9 cellular contexts compared by ENCODE assay signal in genomic region chr2:37350034-37350433, GRCh38. TPM values are rescaled to one million over a fixed set of nuclear protein-coding genes. Genes with fewer than 3 reads are reported as not detected.
A peak's percentile ranks its signal among the peaks of the same experiment; 100 is the strongest.
DNase-seq lines count a peak whose midpoint lies in the region; ATAC-seq and TF ChIP-seq lines count a peak whose summit lies in the region.
"Had no signal": no experiment of that assay in that cellular context is flagged by ENCODE, and none has a peak within 500 bp of the region (broad histone marks: within the 10 kb centered on the region; RNA-seq: fewer than 3 reads in every experiment).

No MANE protein-coding gene starts in this region.

- 0 out of 2 replicates have a peak overlapping the region, but pooled peaks have one; percentile 6 for H2AFZ ChIP-seq in OCI-LY3 (ENCODE audit: low read depth, low read length)

- H3K36me3 ChIP-seq in OCI-LY3 (replicated peaks; ENCODE audit: low read depth, low read length): no peaks in the 10 kb centered on the region
- H3K36me3 ChIP-seq in naive thymus-derived CD4-positive, alpha-beta T cell (ENCODE audit: control insufficient read depth in 2 of 3, insufficient read depth in 3 of 3, low read length in 3 of 3): no peaks in the 10 kb centered on the region

- ATAC-seq in GM18511 (IDR thresholded peaks at IDR 0.05; ENCODE audit: unreplicated experiment) (peak; percentile 84), HG03460 (IDR thresholded peaks at IDR 0.05; ENCODE audit: unreplicated experiment) (peak; percentile 73), HG02885 (IDR thresholded peaks at IDR 0.05; ENCODE audit: poor library complexity, unreplicated experiment) (no peak)
- ATAC-seq in naive thymus-derived CD4-positive, alpha-beta T cell: peak; percentile 31

- no peak overlapping the region for H3K27ac Mint-ChIP-seq in naive thymus-derived CD4-positive, alpha-beta T cell

- peaks cover 14 to 72% (median 25%) of the 10 kb centered on the region in 5 donors for H3K27me3 Mint-ChIP-seq in naive thymus-derived CD4-positive, alpha-beta T cell

- H3K9me3 Mint-ChIP-seq in naive thymus-derived CD4-positive, alpha-beta T cell: peaks cover 0 to 2% (median 0%) of the 10 kb centered on the region in 11 donors

- H3K27me3 ChIP-seq in OCI-LY3 (ENCODE audit: low read depth, low read length): peaks cover 55% of the 10 kb centered on the region
- no peaks in the 10 kb centered on the region for H3K27me3 ChIP-seq in naive thymus-derived CD4-positive, alpha-beta T cell (ENCODE audit: control insufficient read depth in 2 of 2, insufficient read depth in 2 of 2, low read length in 2 of 2)

- H3K4me3 Mint-ChIP-seq in naive thymus-derived CD4-positive, alpha-beta T cell: no peak overlapping the region

- peaks cover 0 to 7% (median 0%) of the 10 kb centered on the region in 7 donors for H3K4me1 Mint-ChIP-seq in naive thymus-derived CD4-positive, alpha-beta T cell

- CTCF ChIA-PET in naive thymus-derived CD4-positive, alpha-beta T cell (lab: Charles Lee): interaction anchor here (0.5 to 1.1 kb wide), 2 partner anchors 13 to 527 kb away, joined by 3 to 5 read pairs; no protein-coding TSS in a partner anchor

- H3K27ac ChIP-seq in OCI-LY3 (ENCODE audit: low read length): no peak overlapping the region
- H3K27ac ChIP-seq in naive thymus-derived CD4-positive, alpha-beta T cell (ENCODE audit: low read depth, low read length): no peak overlapping the region

- peaks cover 0 to 3% (median 0%) of the 10 kb centered on the region in 5 donors for H3K36me3 Mint-ChIP-seq in naive thymus-derived CD4-positive, alpha-beta T cell

- H3K79me2 ChIP-seq in OCI-LY3 (ENCODE audit: low read length): no peaks in the 10 kb centered on the region

- no peaks in the 10 kb centered on the region; the same call in 1 of the 2 replicates for H3K9me3 ChIP-seq in OCI-LY3 (ENCODE audit: insufficient read depth, low read length)
- H3K9me3 ChIP-seq in naive thymus-derived CD4-positive, alpha-beta T cell (ENCODE audit: control insufficient read depth in 2 of 3, low read length in 3 of 3): no peaks in the 10 kb centered on the region

- H3K4me1 ChIP-seq in OCI-LY3 (ENCODE audit: low read length): peaks cover 32% of the 10 kb centered on the region
- peaks cover 4 to 6% of the 10 kb centered on the region in 2 donors for H3K4me1 ChIP-seq in naive thymus-derived CD4-positive, alpha-beta T cell (ENCODE audit: control insufficient read depth in 2 of 2, insufficient read depth in 2 of 2, low read length in 2 of 2)

- H4K20me1 ChIP-seq in OCI-LY3 (ENCODE audit: insufficient read depth, low read length): no peaks in the 10 kb centered on the region

- POLR2A ChIA-PET in naive thymus-derived CD4-positive, alpha-beta T cell (lab: Charles Lee): no interaction called here

- peak overlapping the region; percentile 59 for H3K4me2 ChIP-seq in OCI-LY3 (ENCODE audit: low read length)

- no peak for TF ChIP-seq CTCF in OCI-LY3 (IDR thresholded peaks at IDR 0.05; ENCODE audit: low read depth, low read length)

- H3K9ac ChIP-seq in OCI-LY3 (ENCODE audit: low read length): no peak overlapping the region

- DNase-seq in naive thymus-derived CD4-positive, alpha-beta T cell: no peak
- DNase-seq in erythroblast (lab: John Stamatoyannopoulos, UW) (no peak), activated T-cell treated with anti-CD3 and anti-CD28 coated beads for 4 hours (no peak), NCI-H526 treated with DMSO at 0.1 percent for 48 hours (lab: John Stamatoyannopoulos, UW) (no peak)
- DNase-seq: SW 1271 had no signal

- H3K4me3 ChIP-seq in OCI-LY3 (ENCODE audit: low read length): peak overlapping the region; percentile 27
- H3K4me3 ChIP-seq in naive thymus-derived CD4-positive, alpha-beta T cell (ENCODE audit: low read length): no peak overlapping the region

- no peak for TF ChIP-seq POLR2A in erythroblast (IDR thresholded peaks at IDR 0.05; ENCODE audit: low read length)

- intact Hi-C loops in naive thymus-derived CD4-positive, alpha-beta T cell (cut with micrococcal nuclease): no loop called here

RNA-seq across cellular contexts. Expression of gene QPCT, which starts 5.6 kb away (rescaled TPM):
- 10 to 100 TPM in 1 of 5 experiments, 1 to 10 TPM in 1, under 1 TPM in 3; 0.36 to 15.1 (median 0.86) TPM for total RNA-seq in naive thymus-derived CD4-positive, alpha-beta T cell
- polyA plus RNA-seq in naive thymus-derived CD4-positive, alpha-beta T cell: under 1 TPM; 0.39 to 0.56 TPM

RNA-seq across cellular contexts. Expression of gene PRKD3, which starts 25.4 kb away (rescaled TPM):
- total RNA-seq in naive thymus-derived CD4-positive, alpha-beta T cell: 10 to 100 TPM; 12.8 to 47.3 (median 46.4) TPM
- polyA plus RNA-seq in naive thymus-derived CD4-positive, alpha-beta T cell: 10 to 100 TPM; 31.5 to 37.4 TPM
